Comparison of ENCODE assay signal across 40 cellular contexts in the genomic region with DNA sequence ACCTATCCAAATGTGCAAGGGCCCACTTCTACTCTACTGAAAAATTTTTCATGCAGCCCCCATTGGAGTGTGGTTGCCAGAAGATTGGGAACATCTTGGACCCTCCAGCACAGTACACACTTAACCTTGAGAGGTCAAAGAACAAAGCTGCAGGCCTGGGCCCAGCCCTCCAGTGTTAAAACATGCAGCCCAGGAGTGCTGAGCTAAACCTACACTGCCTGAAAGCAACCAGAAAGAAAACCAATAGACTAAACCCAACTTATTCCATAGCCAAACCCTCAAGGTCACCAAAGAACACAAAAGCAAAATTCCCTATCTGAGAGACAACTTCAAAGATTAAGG. TPM values are rescaled to one million over a fixed set of nuclear protein-coding genes. Genes with fewer than 3 reads are reported as not detected.
"Had no signal": no experiment of that assay in that cellular context is flagged by ENCODE, and none has a peak within 500 bp of the region (broad histone marks: within the 10 kb centered on the region; RNA-seq: fewer than 3 reads in every experiment).

No MANE protein-coding gene starts in this region.

- H3K4me3 ChIP-seq: adrenal gland, breast epithelium, esophagus squamous epithelium, gastroesophageal sphincter had no signal

- H3K36me3 ChIP-seq: adrenal gland, breast epithelium, esophagus squamous epithelium, gastroesophageal sphincter had no signal

- H3K27me3 ChIP-seq: adrenal gland, breast epithelium, esophagus squamous epithelium, gastroesophageal sphincter had no signal

- H3K27ac Mint-ChIP-seq: activated CD4-positive, alpha-beta memory T cell treated with anti-CD3 and anti-CD28 coated beads for 36 hours; activated CD4-positive, alpha-beta T cell treated with anti-CD3 and anti-CD28 coated beads for 36 hours; activated CD4-positive, alpha-beta T cell treated with anti-CD3 and anti-CD28 coated beads, Interleukin-2, amount 10 ng/mL, durations not matched to agents 24 days and 14 days; activated CD8-positive, alpha-beta memory T cell treated with anti-CD3 and anti-CD28 coated beads, Interleukin-2, amount 10 ng/mL, durations not matched to agents 7 days and 5 days; activated CD8-positive, alpha-beta T cell treated with anti-CD3 and anti-CD28 coated beads, Interleukin-2, amount 10 ng/mL, durations not matched to agents 7 days and 5 days; activated naive CD4-positive, alpha-beta T cell treated with anti-CD3 and anti-CD28 coated beads for 36 hours; activated naive CD4-positive, alpha-beta T cell treated with anti-CD3 and anti-CD28 coated beads, Interleukin-2, amount 50 U/mL, for 24 hours; activated naive CD8-positive, alpha-beta T cell treated with anti-CD3 and anti-CD28 coated beads for 36 hours; activated naive CD8-positive, alpha-beta T cell treated with anti-CD3 and anti-CD28 coated beads, Interleukin-2, amount 50 U/mL, for 24 hours; activated T-helper 1 cell treated with anti-CD3 and anti-CD28 coated beads, Interleukin-12 subunit alpha, Interleukin-12 subunit beta, Interleukin-2, Interleukin-4 antibody, amounts not matched to agents 30 ng/mL and 10 ng/mL and 1 ng/mL, durations not matched to agents 14 hours and 24 hours and 36 hours; activated T-helper 2 cell treated with anti-CD3 and anti-CD28 coated beads, Interferon-gamma antibody, Interleukin-2, Interleukin-4, amounts not matched to agents 10 μg/mL and 5 μg/mL and 100 μg/mL, durations not matched to agents 14 hours and 24 hours and 36 hours; brain; T-helper 17 cell; T-helper 2 cell treated with Interferon-gamma antibody and Interleukin-4, amounts not matched to agents 5 μg/mL and 100 μg/mL, for 36 hours had no signal

- H3K27ac ChIP-seq: adrenal gland, breast epithelium, epithelial cell of prostate, esophagus squamous epithelium, gastroesophageal sphincter had no signal

- H3K9me3 ChIP-seq: adrenal gland, breast epithelium, esophagus squamous epithelium had no signal

- H3K4me3 Mint-ChIP-seq: activated CD4-positive, alpha-beta memory T cell treated with anti-CD3 and anti-CD28 coated beads for 36 hours; activated CD4-positive, alpha-beta T cell treated with anti-CD3 and anti-CD28 coated beads for 36 hours; activated CD4-positive, alpha-beta T cell treated with anti-CD3 and anti-CD28 coated beads, Interleukin-2, amount 10 ng/mL, durations not matched to agents 24 days and 14 days; activated CD8-positive, alpha-beta memory T cell treated with anti-CD3 and anti-CD28 coated beads, Interleukin-2, amount 10 ng/mL, durations not matched to agents 7 days and 5 days; activated CD8-positive, alpha-beta T cell treated with anti-CD3 and anti-CD28 coated beads, Interleukin-2, amount 10 ng/mL, durations not matched to agents 7 days and 5 days; activated naive CD4-positive, alpha-beta T cell treated with anti-CD3 and anti-CD28 coated beads for 36 hours; activated naive CD4-positive, alpha-beta T cell treated with anti-CD3 and anti-CD28 coated beads, Interleukin-2, amount 50 U/mL, for 24 hours; activated naive CD8-positive, alpha-beta T cell treated with anti-CD3 and anti-CD28 coated beads for 36 hours; activated naive CD8-positive, alpha-beta T cell treated with anti-CD3 and anti-CD28 coated beads, Interleukin-2, amount 50 U/mL, for 24 hours; activated T-helper 1 cell treated with anti-CD3 and anti-CD28 coated beads, Interleukin-12 subunit alpha, Interleukin-12 subunit beta, Interleukin-2, Interleukin-4 antibody, amounts not matched to agents 30 ng/mL and 10 ng/mL and 1 ng/mL, durations not matched to agents 14 hours and 24 hours and 36 hours; brain; T-helper 17 cell; T-helper 2 cell treated with Interferon-gamma antibody and Interleukin-4, amounts not matched to agents 5 μg/mL and 100 μg/mL, for 36 hours had no signal

- DNase-seq: activated CD4-positive, alpha-beta memory T cell treated with anti-CD3 and anti-CD28 coated beads for 36 hours; activated CD4-positive, alpha-beta T cell treated with anti-CD3 and anti-CD28 coated beads for 36 hours; activated CD4-positive, alpha-beta T cell treated with anti-CD3 and anti-CD28 coated beads, Interleukin-2, amount 10 ng/mL, durations not matched to agents 24 days and 14 days; activated CD4-positive, CD25-positive, alpha-beta regulatory T cell; activated CD4-positive, CD25-positive, alpha-beta regulatory T cell treated with anti-CD3 and anti-CD28 coated beads, Interleukin-2, amount 50 U/mL, for 72 hours; activated CD8-positive, alpha-beta memory T cell treated with anti-CD3 and anti-CD28 coated beads, Interleukin-2, amount 10 ng/mL, durations not matched to agents 7 days and 5 days; activated CD8-positive, alpha-beta memory T cell treated with anti-CD3 and anti-CD28 coated beads, Interleukin-2, amount 50 U/mL, for 4 hours; activated CD8-positive, alpha-beta T cell treated with anti-CD3 and anti-CD28 coated beads, Interleukin-2, amount 10 ng/mL, durations not matched to agents 7 days and 5 days; activated effector memory CD4-positive, alpha-beta T cell treated with anti-CD3 and anti-CD28 coated beads, Interleukin-2, amount 50 U/mL, for 16 hours; activated naive CD4-positive, alpha-beta T cell treated with anti-CD3 and anti-CD28 coated beads for 36 hours; activated naive CD8-positive, alpha-beta T cell treated with anti-CD3 and anti-CD28 coated beads for 36 hours; activated naive CD8-positive, alpha-beta T cell treated with anti-CD3 and anti-CD28 coated beads, Interleukin-2, amount 50 U/mL, for 24 hours; activated T-cell treated with anti-CD3 and anti-CD28 coated beads, Interleukin-2, amount 50 U/mL, for 1 hour; activated T-cell treated with anti-CD3 and anti-CD28 coated beads, Interleukin-2, amount 50 U/mL, for 48 hours; adrenal gland; amygdala; aorta; caudate nucleus; cortex of kidney; dermis blood vessel endothelial cell; effector CD4-positive, alpha-beta T cell; esophagus squamous epithelium; foreskin melanocyte; T-helper 1 cell; T-helper 17 cell; T1000 had no signal

- H3K27me3 Mint-ChIP-seq: activated CD4-positive, alpha-beta memory T cell treated with anti-CD3 and anti-CD28 coated beads for 36 hours; activated CD4-positive, alpha-beta T cell treated with anti-CD3 and anti-CD28 coated beads for 36 hours; activated CD4-positive, alpha-beta T cell treated with anti-CD3 and anti-CD28 coated beads, Interleukin-2, amount 10 ng/mL, durations not matched to agents 24 days and 14 days; activated CD8-positive, alpha-beta memory T cell treated with anti-CD3 and anti-CD28 coated beads, Interleukin-2, amount 10 ng/mL, durations not matched to agents 7 days and 5 days; activated naive CD4-positive, alpha-beta T cell treated with anti-CD3 and anti-CD28 coated beads, Interleukin-2, amount 50 U/mL, for 24 hours; activated naive CD8-positive, alpha-beta T cell treated with anti-CD3 and anti-CD28 coated beads for 36 hours; activated naive CD8-positive, alpha-beta T cell treated with anti-CD3 and anti-CD28 coated beads, Interleukin-2, amount 50 U/mL, for 24 hours; brain; T-helper 17 cell had no signal

- H3K4me1 Mint-ChIP-seq: activated CD4-positive, alpha-beta T cell treated with anti-CD3 and anti-CD28 coated beads for 36 hours; activated CD4-positive, alpha-beta T cell treated with anti-CD3 and anti-CD28 coated beads, Interleukin-2, amount 10 ng/mL, durations not matched to agents 24 days and 14 days; activated CD8-positive, alpha-beta memory T cell treated with anti-CD3 and anti-CD28 coated beads, Interleukin-2, amount 10 ng/mL, durations not matched to agents 7 days and 5 days; activated naive CD4-positive, alpha-beta T cell treated with anti-CD3 and anti-CD28 coated beads, Interleukin-2, amount 50 U/mL, for 24 hours; activated naive CD8-positive, alpha-beta T cell treated with anti-CD3 and anti-CD28 coated beads for 36 hours; activated naive CD8-positive, alpha-beta T cell treated with anti-CD3 and anti-CD28 coated beads, Interleukin-2, amount 50 U/mL, for 24 hours; brain; T-helper 17 cell had no signal

- H3K4me1 ChIP-seq: adrenal gland, breast epithelium, esophagus squamous epithelium, gastroesophageal sphincter had no signal

- ATAC-seq: activated CD4-positive, alpha-beta T cell treated with anti-CD3 and anti-CD28 coated beads for 36 hours; activated CD8-positive, alpha-beta memory T cell treated with anti-CD3 and anti-CD28 coated beads, Interleukin-2, amount 10 ng/mL, durations not matched to agents 7 days and 5 days; activated CD8-positive, alpha-beta T cell treated with anti-CD3 and anti-CD28 coated beads, Interleukin-2, amount 10 ng/mL, durations not matched to agents 7 days and 5 days; activated naive CD8-positive, alpha-beta T cell treated with anti-CD3 and anti-CD28 coated beads, Interleukin-2, amount 50 U/mL, for 24 hours; gastroesophageal sphincter; T-helper 17 cell had no signal

- H3K36me3 Mint-ChIP-seq: activated CD4-positive, alpha-beta memory T cell treated with anti-CD3 and anti-CD28 coated beads for 36 hours; activated CD8-positive, alpha-beta memory T cell treated with anti-CD3 and anti-CD28 coated beads, Interleukin-2, amount 10 ng/mL, durations not matched to agents 7 days and 5 days; activated naive CD4-positive, alpha-beta T cell treated with anti-CD3 and anti-CD28 coated beads, Interleukin-2, amount 50 U/mL, for 24 hours; activated naive CD8-positive, alpha-beta T cell treated with anti-CD3 and anti-CD28 coated beads for 36 hours; brain had no signal

RNA-seq across cellular contexts. Expression of a gene that starts 47.9 kb away (rescaled TPM):
- total RNA-seq: activated CD4-positive, alpha-beta memory T cell treated with anti-CD3 and anti-CD28 coated beads for 36 hours; activated CD4-positive, alpha-beta T cell treated with anti-CD3 and anti-CD28 coated beads for 36 hours; activated CD4-positive, alpha-beta T cell treated with anti-CD3 and anti-CD28 coated beads, Interleukin-2, amount 10 ng/mL, durations not matched to agents 24 days and 14 days; activated CD8-positive, alpha-beta memory T cell treated with anti-CD3 and anti-CD28 coated beads for 36 hours; activated CD8-positive, alpha-beta memory T cell treated with anti-CD3 and anti-CD28 coated beads, Interleukin-2, amount 10 ng/mL, durations not matched to agents 7 days and 5 days; activated CD8-positive, alpha-beta T cell treated with anti-CD3 and anti-CD28 coated beads, Interleukin-2, amount 10 ng/mL, durations not matched to agents 7 days and 5 days; activated naive CD4-positive, alpha-beta T cell treated with anti-CD3 and anti-CD28 coated beads for 36 hours; activated naive CD8-positive, alpha-beta T cell treated with anti-CD3 and anti-CD28 coated beads for 36 hours; activated T-helper 1 cell treated with anti-CD3 and anti-CD28 coated beads, Interleukin-12 subunit alpha, Interleukin-12 subunit beta, Interleukin-2, Interleukin-4 antibody, amounts not matched to agents 30 ng/mL and 10 ng/mL and 1 ng/mL, durations not matched to agents 14 hours and 24 hours and 36 hours; activated T-helper 2 cell treated with anti-CD3 and anti-CD28 coated beads, Interferon-gamma antibody, Interleukin-2, Interleukin-4, amounts not matched to agents 10 μg/mL and 5 μg/mL and 100 μg/mL, durations not matched to agents 14 hours and 24 hours and 36 hours; aorta; breast epithelium; chondrocyte; dermis blood vessel endothelial cell; endothelial cell of umbilical vein; esophagus squamous epithelium; fibroblast of lung; fibroblast of villous mesenchyme; gastroesophageal sphincter; glomerular endothelial cell; T-helper 17 cell had no signal
- polyA plus RNA-seq: endothelial cell of umbilical vein, fibroblast of lung had no signal
